Comparison of ENCODE assay signal across 1 cellular context in genomic region chr22:45445031-45445710, GRCh38.
TF ChIP-seq lines count a peak whose summit lies in the region.

No MANE protein-coding gene starts in this region.

TF ChIP-seq in H1, 55 proteins besides CTCF, POLR2A, EP300 and RAD21 (continued from another document):
- TF ChIP-seq RBBP5 (IDR thresholded peaks at IDR 0.05; ENCODE audit: borderline replicate concordance, low read depth, low read length) (no peak), TAF1 (IDR thresholded peaks at IDR 0.05; ENCODE audit: low read depth, low read length) (no peak), RNF2 (IDR thresholded peaks at IDR 0.05; ENCODE audit: borderline replicate concordance, low read depth, low read length, missing control alignments, poor library complexity, severe bottlenecking) (no peak)
